In the genomic region with DNA sequence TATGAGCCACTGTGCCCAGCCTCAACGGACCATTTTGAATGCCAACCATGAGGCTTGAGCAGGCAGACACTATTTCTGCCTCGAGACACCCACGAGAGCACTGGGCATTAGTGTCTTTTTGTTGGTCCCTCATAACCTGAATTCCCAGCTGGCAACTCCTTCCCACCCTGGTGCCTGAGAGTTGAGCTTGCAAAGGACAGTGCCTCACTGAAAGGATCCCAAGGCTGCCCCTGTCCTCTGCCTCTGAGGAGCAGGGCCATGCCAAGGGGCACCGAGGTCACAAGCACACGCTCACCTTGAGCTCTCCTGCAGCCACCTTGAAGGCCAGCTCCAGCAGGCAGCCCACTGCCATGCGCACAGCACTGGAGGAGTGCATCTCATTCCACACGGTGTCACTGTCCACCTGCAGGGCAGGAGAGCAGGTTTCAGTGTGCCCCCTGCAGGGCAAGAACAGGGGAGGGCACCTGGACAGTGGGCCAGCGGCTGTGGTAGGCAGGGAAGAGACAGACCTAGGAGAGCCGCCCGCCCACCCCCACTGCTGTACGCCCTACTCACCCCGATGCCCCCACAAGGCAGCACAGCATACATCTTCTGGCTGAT, we compare ENCODE assay signal across 9 cellular contexts. TPM values are rescaled to one million over a fixed set of nuclear protein-coding genes. Genes with fewer than 3 reads are reported as not detected.
DNase-seq lines count a peak whose midpoint lies in the region; ATAC-seq, FAIRE-seq and TF ChIP-seq lines count a peak whose summit lies in the region.
"Had no signal": no experiment of that assay in that cellular context is flagged by ENCODE, and none has a peak within 500 bp of the region (broad histone marks: within the 10 kb centered on the region; RNA-seq: fewer than 3 reads in every experiment).

No MANE protein-coding gene starts in this region.

- peak; percentile 99 for TF ChIP-seq RAD21 in HepG2 (CRISPR knock-in tag; IDR thresholded peaks at IDR 0.05)

- H3F3A ChIP-seq in MM.1S (ENCODE audit: insufficient read depth, low read length), result no peaks in the 10 kb centered on the region

- H3K36me3 Mint-ChIP-seq in stimulated activated memory B cell treated with anti-CD40 and anti-IgM and Interleukin-4, amounts not matched to agents 10 μg/mL and 1 μg/mL and 100 μg/mL, for 72 hours, result peaks cover 55% of the 10 kb centered on the region

- TF ChIP-seq CTCF in HepG2 (CRISPR knock-in tag; IDR thresholded peaks at IDR 0.05) (peak; percentile 94), MM.1S (IDR thresholded peaks at IDR 0.05; ENCODE audit: low read length) (no peak; the same call in 1 of the 2 replicates)

- no peak overlapping the region for H3K27ac ChIP-seq in HepG2 (ENCODE audit: extremely low read length, insufficient read depth, low read length)
- no peak overlapping the region for H3K27ac ChIP-seq in MM.1S (ENCODE audit: low read length)

- no peak for TF ChIP-seq EP300 in HepG2 (IDR thresholded peaks at IDR 0.05; ENCODE audit: low read depth in 2 of 2, low read length in 2 of 2)
- TF ChIP-seq EP300 in HepG2 (CRISPR knock-in tag; IDR thresholded peaks at IDR 0.05; ENCODE audit: borderline replicate concordance), result no peak

- peak; percentile 73 for FAIRE-seq in HepG2 (lab: Jason Lieb, UNC)

- no peak overlapping the region for H3K4me3 ChIP-seq in HepG2 (replicated peaks in 1 of 3; ENCODE audit: insufficient read depth in 1 of 3, low read depth in 2 of 3, low read length in 3 of 3)
- no peak overlapping the region for H3K4me3 ChIP-seq in MM.1S (ENCODE audit: low read length)

- CTCF ChIA-PET in HepG2 (lab: Yijun Ruan, JAX; ENCODE audit: low intra/inter-chr PET ratio, low total read pairs), result interaction anchor here (0.7 to 3.7 kb wide), 13 partner anchors 12 to 85 kb away, joined by 3 to 80 read pairs (median 3); partner anchors contain the start of genes G6PC3, HDAC5 and HROB

- H3K27me3 Mint-ChIP-seq in stimulated activated memory B cell treated with anti-CD40 and anti-IgM and Interleukin-4, amounts not matched to agents 10 μg/mL and 1 μg/mL and 100 μg/mL, for 72 hours, result no peaks in the 10 kb centered on the region
- H3K27me3 Mint-ChIP-seq: central memory CD8-positive, alpha-beta T cell had no signal

- in situ Hi-C loops in HepG2 (cut with HindIII; ENCODE audit: extremely low pct_ligation_motif_present, low pct_unique_long_range_greater_than_20kb), result loop anchor here (5.0 kb wide), 1 partner anchor 39 kb away; the partner anchor contains the start of gene HDAC5

- DNase-seq in Daoy (ENCODE audit: low read depth) (peak; percentile 36), HuH-7.5 (ENCODE audit: low spot score) (peak; percentile 83), astrocyte of the hippocampus (ENCODE audit: low read depth, low spot score) (peak; percentile 25), HepG2 (ENCODE audit: low spot score) (peak; percentile 88), MM.1S (no peak)

- H3K4me1 ChIP-seq in HepG2 (ENCODE audit: insufficient read depth, low read length) (peaks cover 30% of the 10 kb centered on the region), MM.1S (ENCODE audit: low read length) (no peaks in the 10 kb centered on the region)

- H3K27me3 ChIP-seq in HepG2 (ENCODE audit: control insufficient read depth in 1 of 2, insufficient read depth in 2 of 2, low read length in 2 of 2) (no peaks in the 10 kb centered on the region), MM.1S (replicated peaks; ENCODE audit: insufficient read depth, low read length) (no peaks in the 10 kb centered on the region)

- H3K4me3 Mint-ChIP-seq in stimulated activated memory B cell treated with anti-CD40 and anti-IgM and Interleukin-4, amounts not matched to agents 10 μg/mL and 1 μg/mL and 100 μg/mL, for 72 hours, result no peak overlapping the region
- H3K4me3 Mint-ChIP-seq: central memory CD8-positive, alpha-beta T cell had no signal

- no peak overlapping the region for H3K9ac ChIP-seq in HepG2 (ENCODE audit: insufficient read depth, low read depth, low read length)
- no peak overlapping the region for H3K9ac ChIP-seq in MM.1S (ENCODE audit: low read length)

- H3K79me2 ChIP-seq in HepG2 (ENCODE audit: insufficient read depth, low read length) (no peaks in the 10 kb centered on the region), MM.1S (ENCODE audit: low read length) (no peaks in the 10 kb centered on the region)

- no peak overlapping the region for H3K27ac Mint-ChIP-seq in stimulated activated memory B cell treated with anti-CD40 and anti-IgM and Interleukin-4, amounts not matched to agents 10 μg/mL and 1 μg/mL and 100 μg/mL, for 72 hours

- BruUV-seq in HepG2 (replicated peaks; lab: Mats Ljungman, UMichigan), result no TSS peak

- no peak overlapping the region for H2AFZ ChIP-seq in HepG2 (ENCODE audit: low read length)
- no peak overlapping the region for H2AFZ ChIP-seq in MM.1S (ENCODE audit: low read length)

- H3K9me3 ChIP-seq in HepG2 (ENCODE audit: low read length) (no peaks in the 10 kb centered on the region), MM.1S (replicated peaks; ENCODE audit: insufficient read depth, low read length) (no peaks in the 10 kb centered on the region)

- TF ChIP-seq POLR2A in HepG2 (IDR thresholded peaks at IDR 0.05; ENCODE audit: insufficient read depth in 1 of 2, low read depth in 2 of 2, low read length in 2 of 2), result no peak

- H3K9me3 Mint-ChIP-seq in stimulated activated memory B cell treated with anti-CD40 and anti-IgM and Interleukin-4, amounts not matched to agents 10 μg/mL and 1 μg/mL and 100 μg/mL, for 72 hours, result no peaks in the 10 kb centered on the region
- H3K9me3 Mint-ChIP-seq: central memory CD8-positive, alpha-beta T cell had no signal

- WGBS in HepG2 (ENCODE audit: low lambda C conversion rate), result 71% methylated on average over 12 of the region's 12 CpGs

- no peaks in the 10 kb centered on the region for H3K9me2 ChIP-seq in MM.1S (replicated peaks; ENCODE audit: insufficient read depth, low read length)

- ATAC-seq in HepG2 (peak; percentile 85), GM21576 (IDR thresholded peaks at IDR 0.05; ENCODE audit: unreplicated experiment) (no peak), GM19452 (IDR thresholded peaks at IDR 0.05; ENCODE audit: unreplicated experiment) (no peak)
- no peak for ATAC-seq in stimulated activated memory B cell treated with anti-CD40 and anti-IgM and Interleukin-4, amounts not matched to agents 10 μg/mL and 1 μg/mL and 100 μg/mL, for 72 hours

- H3K36me3 ChIP-seq in HepG2 (replicated peaks in 1 of 2; ENCODE audit: control insufficient read depth in 1 of 2, insufficient read depth in 2 of 2, low read length in 2 of 2), result peaks cover 24 to 60% of the 10 kb centered on the region in 2 experiments
- H3K36me3 ChIP-seq in MM.1S (replicated peaks; ENCODE audit: insufficient read depth, low read length), result no peaks in the 10 kb centered on the region

- peaks cover 17% of the 10 kb centered on the region for H3K4me1 Mint-ChIP-seq in stimulated activated memory B cell treated with anti-CD40 and anti-IgM and Interleukin-4, amounts not matched to agents 10 μg/mL and 1 μg/mL and 100 μg/mL, for 72 hours

- POLR2A ChIA-PET in HepG2 (lab: Yijun Ruan, JAX), result interaction anchor here (0.6 to 1.7 kb wide), 7 partner anchors 17 to 85 kb away, joined by 3 to 6 read pairs (median 5); partner anchors contain the start of gene LSM12

- intact Hi-C loops in HepG2 (cut with micrococcal nuclease; ENCODE audit: unreplicated experiment), result loop anchor here (1.0 kb wide), 2 partner anchors 32 to 85 kb away; no protein-coding TSS in a partner anchor

- H4K20me1 ChIP-seq in HepG2 (ENCODE audit: insufficient read depth, low read length), result no peaks in the 10 kb centered on the region
- H4K20me1 ChIP-seq in MM.1S (ENCODE audit: insufficient read depth, low read length), result no peaks in the 10 kb centered on the region

- H3K4me2 ChIP-seq in HepG2 (ENCODE audit: low read depth, low read length) (no peak overlapping the region), MM.1S (ENCODE audit: low read depth, low read length) (no peak overlapping the region)

RNA-seq across cellular contexts. Expression of gene G6PC3, which starts 12.8 kb away (rescaled TPM):
- total RNA-seq in Daoy (2014; rRNA removed; shearing (Covaris generic)), result 22.6 and 30.1 TPM in 2 replicates
- total RNA-seq in HepG2 (2016; rRNA removed; fragmentation: Illumina TruSeq; extraction: Trizol), result 18.8 and 38.5 TPM in 2 replicates
- total RNA-seq in HepG2 (2016; cell fraction: cytosol; rRNA removed; fragmentation: Illumina TruSeq; extraction: Trizol; ENCODE audit: low read depth), result 8.6 and 14.9 TPM in 2 replicates
- total RNA-seq in HepG2 (2016; cell fraction: insoluble cytoplasmic fraction; rRNA removed; fragmentation: Illumina TruSeq; extraction: Trizol), result 17.5 and 37.8 TPM in 2 replicates
- total RNA-seq in HepG2 (2016; cell fraction: membrane; rRNA removed; fragmentation: Illumina TruSeq; extraction: Trizol), result 16.0 and 22.0 TPM in 2 replicates
- 40.7 and 44.5 TPM in 2 replicates for total RNA-seq in HepG2 (2016; cell fraction: nucleus; rRNA removed; fragmentation: Illumina TruSeq; extraction: Trizol)
- 75.8 and 76.1 TPM in 2 replicates for polyA plus RNA-seq in HepG2 (2011; rRNA removed)
- polyA plus RNA-seq in HepG2 (2011; cell fraction: cytosol; rRNA removed), result 79.2 and 116 TPM in 2 replicates
- 46.2 and 49.1 TPM in 2 replicates for polyA plus RNA-seq in HepG2 (2011; cell fraction: nucleus; rRNA removed)
- polyA plus RNA-seq in HepG2 (2012), result 40.3 and 62.7 TPM in 2 replicates
- polyA plus RNA-seq in HepG2 (2016; cell fraction: cytosol; fragmentation: Illumina TruSeq; extraction: Trizol; ENCODE audit: low read depth), result 24.5 and 33.4 TPM in 2 replicates
- polyA plus RNA-seq in HepG2 (2016; cell fraction: insoluble cytoplasmic fraction; fragmentation: Illumina TruSeq; extraction: Trizol; ENCODE audit: low read depth), result 41.7 and 46.0 TPM in 2 replicates
- 39.8 and 42.2 TPM in 2 replicates for polyA plus RNA-seq in HepG2 (2016; cell fraction: membrane; fragmentation: Illumina TruSeq; extraction: Trizol; ENCODE audit: low read depth)
- 126 and 134 TPM in 2 replicates for polyA plus RNA-seq in HepG2 (2016; cell fraction: nucleus; fragmentation: Illumina TruSeq; extraction: Trizol; ENCODE audit: insufficient read depth, low read depth)
- 232 and 267 TPM in 2 replicates for polyA minus RNA-seq in HepG2 (2011; rRNA and poly(A)+ RNA removed; ENCODE audit: low replicate concordance)
- polyA minus RNA-seq in HepG2 (2011; cell fraction: cytosol; rRNA and poly(A)+ RNA removed), result 41.8 and 52.8 TPM in 2 replicates
- 25.0 and 33.2 TPM in 2 replicates for polyA minus RNA-seq in HepG2 (2011; cell fraction: nucleus; rRNA and poly(A)+ RNA removed)

RNA-seq across cellular contexts. Expression of gene LSM12, which starts 16.9 kb away (rescaled TPM):
- total RNA-seq in Daoy (2014; rRNA removed; shearing (Covaris generic)), result 41.0 and 42.6 TPM in 2 replicates
- total RNA-seq in HepG2 (2016; rRNA removed; fragmentation: Illumina TruSeq; extraction: Trizol), result 52.8 and 58.4 TPM in 2 replicates
- 33.1 and 35.6 TPM in 2 replicates for total RNA-seq in HepG2 (2016; cell fraction: cytosol; rRNA removed; fragmentation: Illumina TruSeq; extraction: Trizol; ENCODE audit: low read depth)
- total RNA-seq in HepG2 (2016; cell fraction: insoluble cytoplasmic fraction; rRNA removed; fragmentation: Illumina TruSeq; extraction: Trizol), result 54.1 and 58.0 TPM in 2 replicates
- total RNA-seq in HepG2 (2016; cell fraction: membrane; rRNA removed; fragmentation: Illumina TruSeq; extraction: Trizol), result 83.5 and 84.1 TPM in 2 replicates
- 32.8 and 34.5 TPM in 2 replicates for total RNA-seq in HepG2 (2016; cell fraction: nucleus; rRNA removed; fragmentation: Illumina TruSeq; extraction: Trizol)
- 43.3 and 55.7 TPM in 2 replicates for polyA plus RNA-seq in HepG2 (2011; rRNA removed)
- polyA plus RNA-seq in HepG2 (2011; cell fraction: cytosol; rRNA removed), result 39.5 and 49.1 TPM in 2 replicates
- 23.0 and 23.8 TPM in 2 replicates for polyA plus RNA-seq in HepG2 (2011; cell fraction: nucleus; rRNA removed)
- 41.3 and 43.4 TPM in 2 replicates for polyA plus RNA-seq in HepG2 (2012)
- 42.1 and 49.1 TPM in 2 replicates for polyA plus RNA-seq in HepG2 (2016; cell fraction: cytosol; fragmentation: Illumina TruSeq; extraction: Trizol; ENCODE audit: low read depth)
- polyA plus RNA-seq in HepG2 (2016; cell fraction: insoluble cytoplasmic fraction; fragmentation: Illumina TruSeq; extraction: Trizol; ENCODE audit: low read depth), result 92.1 and 94.1 TPM in 2 replicates
- polyA plus RNA-seq in HepG2 (2016; cell fraction: membrane; fragmentation: Illumina TruSeq; extraction: Trizol; ENCODE audit: low read depth), result 93.0 and 95.9 TPM in 2 replicates
- polyA plus RNA-seq in HepG2 (2016; cell fraction: nucleus; fragmentation: Illumina TruSeq; extraction: Trizol; ENCODE audit: insufficient read depth, low read depth), result 65.1 and 74.2 TPM in 2 replicates
- polyA minus RNA-seq in HepG2 (2011; rRNA and poly(A)+ RNA removed; ENCODE audit: low replicate concordance), result 62.0 and 88.5 TPM in 2 replicates
- 34.6 and 39.9 TPM in 2 replicates for polyA minus RNA-seq in HepG2 (2011; cell fraction: cytosol; rRNA and poly(A)+ RNA removed)
- polyA minus RNA-seq in HepG2 (2011; cell fraction: nucleus; rRNA and poly(A)+ RNA removed), result 40.4 and 42.5 TPM in 2 replicates

RNA-seq across cellular contexts. Expression of gene HDAC5, which starts 40.1 kb away (rescaled TPM):
- total RNA-seq in Daoy (2014; rRNA removed; shearing (Covaris generic)), result 24.0 and 33.1 TPM in 2 replicates
- 34.0 and 46.4 TPM in 2 replicates for total RNA-seq in HepG2 (2016; rRNA removed; fragmentation: Illumina TruSeq; extraction: Trizol)
- 9.5 and 10.8 TPM in 2 replicates for total RNA-seq in HepG2 (2016; cell fraction: cytosol; rRNA removed; fragmentation: Illumina TruSeq; extraction: Trizol; ENCODE audit: low read depth)
- total RNA-seq in HepG2 (2016; cell fraction: insoluble cytoplasmic fraction; rRNA removed; fragmentation: Illumina TruSeq; extraction: Trizol), result 32.6 and 44.0 TPM in 2 replicates
- 18.6 and 21.1 TPM in 2 replicates for total RNA-seq in HepG2 (2016; cell fraction: membrane; rRNA removed; fragmentation: Illumina TruSeq; extraction: Trizol)
- total RNA-seq in HepG2 (2016; cell fraction: nucleus; rRNA removed; fragmentation: Illumina TruSeq; extraction: Trizol), result 37.8 and 39.5 TPM in 2 replicates
- polyA plus RNA-seq in HepG2 (2011; rRNA removed), result 85.4 and 140 TPM in 2 replicates
- polyA plus RNA-seq in HepG2 (2011; cell fraction: cytosol; rRNA removed), result 66.8 and 91.0 TPM in 2 replicates
- 179 and 189 TPM in 2 replicates for polyA plus RNA-seq in HepG2 (2011; cell fraction: nucleus; rRNA removed)
- 88.1 and 102 TPM in 2 replicates for polyA plus RNA-seq in HepG2 (2012)
- 3.3 and 3.4 TPM in 2 replicates for polyA plus RNA-seq in HepG2 (2016; cell fraction: cytosol; fragmentation: Illumina TruSeq; extraction: Trizol; ENCODE audit: low read depth)
- 24.1 and 29.9 TPM in 2 replicates for polyA plus RNA-seq in HepG2 (2016; cell fraction: insoluble cytoplasmic fraction; fragmentation: Illumina TruSeq; extraction: Trizol; ENCODE audit: low read depth)
- polyA plus RNA-seq in HepG2 (2016; cell fraction: membrane; fragmentation: Illumina TruSeq; extraction: Trizol; ENCODE audit: low read depth), result 9.7 and 10.3 TPM in 2 replicates
- 56.7 and 66.5 TPM in 2 replicates for polyA plus RNA-seq in HepG2 (2016; cell fraction: nucleus; fragmentation: Illumina TruSeq; extraction: Trizol; ENCODE audit: insufficient read depth, low read depth)
- polyA minus RNA-seq in HepG2 (2011; rRNA and poly(A)+ RNA removed; ENCODE audit: low replicate concordance), result 59.4 and 315 TPM in 2 replicates
- 82.1 and 94.7 TPM in 2 replicates for polyA minus RNA-seq in HepG2 (2011; cell fraction: cytosol; rRNA and poly(A)+ RNA removed)
- 68.9 and 78.6 TPM in 2 replicates for polyA minus RNA-seq in HepG2 (2011; cell fraction: nucleus; rRNA and poly(A)+ RNA removed)

RNA-seq across cellular contexts. Expression of gene HROB, which starts 58.4 kb away (rescaled TPM):
- total RNA-seq in Daoy (2014; rRNA removed; shearing (Covaris generic)), result 4.3 and 7.9 TPM in 2 replicates
- 6.7 and 7.1 TPM in 2 replicates for total RNA-seq in HepG2 (2016; rRNA removed; fragmentation: Illumina TruSeq; extraction: Trizol)
- total RNA-seq in HepG2 (2016; cell fraction: cytosol; rRNA removed; fragmentation: Illumina TruSeq; extraction: Trizol; ENCODE audit: low read depth), result 5.6 and 7.4 TPM in 2 replicates
- total RNA-seq in HepG2 (2016; cell fraction: insoluble cytoplasmic fraction; rRNA removed; fragmentation: Illumina TruSeq; extraction: Trizol), result 5.5 and 5.6 TPM in 2 replicates
- total RNA-seq in HepG2 (2016; cell fraction: membrane; rRNA removed; fragmentation: Illumina TruSeq; extraction: Trizol), result 5.5 and 5.6 TPM in 2 replicates
- 5.1 and 5.5 TPM in 2 replicates for total RNA-seq in HepG2 (2016; cell fraction: nucleus; rRNA removed; fragmentation: Illumina TruSeq; extraction: Trizol)
- polyA plus RNA-seq in HepG2 (2011; rRNA removed), result 5.0 and 6.1 TPM in 2 replicates
- 3.3 and 4.0 TPM in 2 replicates for polyA plus RNA-seq in HepG2 (2011; cell fraction: cytosol; rRNA removed)
- 7.3 and 8.7 TPM in 2 replicates for polyA plus RNA-seq in HepG2 (2011; cell fraction: nucleus; rRNA removed)
- 2.5 and 4.8 TPM in 2 replicates for polyA plus RNA-seq in HepG2 (2012)
- polyA plus RNA-seq in HepG2 (2016; cell fraction: cytosol; fragmentation: Illumina TruSeq; extraction: Trizol; ENCODE audit: low read depth), result 1.4 and 1.5 TPM in 2 replicates
- polyA plus RNA-seq in HepG2 (2016; cell fraction: insoluble cytoplasmic fraction; fragmentation: Illumina TruSeq; extraction: Trizol; ENCODE audit: low read depth), result 6.2 and 7.5 TPM in 2 replicates
- polyA plus RNA-seq in HepG2 (2016; cell fraction: membrane; fragmentation: Illumina TruSeq; extraction: Trizol; ENCODE audit: low read depth), result 2.2 and 3.0 TPM in 2 replicates
- polyA plus RNA-seq in HepG2 (2016; cell fraction: nucleus; fragmentation: Illumina TruSeq; extraction: Trizol; ENCODE audit: insufficient read depth, low read depth), result 14.2 and 16.9 TPM in 2 replicates
- 11.6 and 25.6 TPM in 2 replicates for polyA minus RNA-seq in HepG2 (2011; rRNA and poly(A)+ RNA removed; ENCODE audit: low replicate concordance)
- polyA minus RNA-seq in HepG2 (2011; cell fraction: cytosol; rRNA and poly(A)+ RNA removed), result 2.7 and 4.6 TPM in 2 replicates
- polyA minus RNA-seq in HepG2 (2011; cell fraction: nucleus; rRNA and poly(A)+ RNA removed), result 3.9 and 4.5 TPM in 2 replicates
